1 cellular context compared by ENCODE assay signal in the genomic region with DNA sequence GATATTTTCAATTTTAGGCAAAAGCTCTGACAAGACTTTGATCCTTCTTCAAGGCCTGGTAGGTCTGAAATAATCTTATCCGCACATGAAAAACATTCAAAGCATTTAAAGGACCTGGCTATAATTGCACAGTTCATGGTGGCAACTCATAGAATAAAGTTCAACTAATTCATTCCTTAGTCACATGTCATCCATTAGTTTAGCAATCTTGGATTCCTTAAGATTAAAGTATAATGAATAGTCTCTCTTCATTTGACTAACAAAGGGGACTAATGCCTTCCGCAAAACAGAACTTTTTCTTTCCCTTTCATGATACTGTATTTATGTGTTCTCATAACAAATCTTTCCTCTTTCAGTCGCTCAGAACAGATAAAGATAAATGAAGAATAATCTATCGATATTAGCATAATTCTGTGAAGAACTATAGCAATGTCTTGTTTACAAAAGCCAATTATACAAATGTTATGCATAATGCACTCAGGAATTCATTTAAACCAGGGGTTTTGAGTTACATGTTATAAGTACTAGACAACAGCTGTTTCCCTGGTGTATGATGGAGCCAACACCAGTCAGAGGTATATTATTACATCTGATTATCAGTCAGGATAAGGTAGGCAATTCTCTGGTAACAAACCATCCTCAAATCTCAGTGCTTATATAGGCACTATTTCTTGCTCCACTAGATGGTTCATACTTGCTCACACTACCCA.
TF ChIP-seq lines count a peak whose summit lies in the region.

No MANE protein-coding gene starts in this region.

TF ChIP-seq in A549, 52 proteins besides CTCF, POLR2A, EP300 and RAD21 (continued from another document):
- TF ChIP-seq, protein P1, sequence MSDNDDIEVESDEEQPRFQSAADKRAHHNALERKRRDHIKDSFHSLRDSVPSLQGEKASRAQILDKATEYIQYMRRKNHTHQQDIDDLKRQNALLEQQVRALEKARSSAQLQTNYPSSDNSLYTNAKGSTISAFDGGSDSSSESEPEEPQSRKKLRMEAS (IDR thresholded peaks at IDR 0.05) = no peak
- TF ChIP-seq, protein P2, sequence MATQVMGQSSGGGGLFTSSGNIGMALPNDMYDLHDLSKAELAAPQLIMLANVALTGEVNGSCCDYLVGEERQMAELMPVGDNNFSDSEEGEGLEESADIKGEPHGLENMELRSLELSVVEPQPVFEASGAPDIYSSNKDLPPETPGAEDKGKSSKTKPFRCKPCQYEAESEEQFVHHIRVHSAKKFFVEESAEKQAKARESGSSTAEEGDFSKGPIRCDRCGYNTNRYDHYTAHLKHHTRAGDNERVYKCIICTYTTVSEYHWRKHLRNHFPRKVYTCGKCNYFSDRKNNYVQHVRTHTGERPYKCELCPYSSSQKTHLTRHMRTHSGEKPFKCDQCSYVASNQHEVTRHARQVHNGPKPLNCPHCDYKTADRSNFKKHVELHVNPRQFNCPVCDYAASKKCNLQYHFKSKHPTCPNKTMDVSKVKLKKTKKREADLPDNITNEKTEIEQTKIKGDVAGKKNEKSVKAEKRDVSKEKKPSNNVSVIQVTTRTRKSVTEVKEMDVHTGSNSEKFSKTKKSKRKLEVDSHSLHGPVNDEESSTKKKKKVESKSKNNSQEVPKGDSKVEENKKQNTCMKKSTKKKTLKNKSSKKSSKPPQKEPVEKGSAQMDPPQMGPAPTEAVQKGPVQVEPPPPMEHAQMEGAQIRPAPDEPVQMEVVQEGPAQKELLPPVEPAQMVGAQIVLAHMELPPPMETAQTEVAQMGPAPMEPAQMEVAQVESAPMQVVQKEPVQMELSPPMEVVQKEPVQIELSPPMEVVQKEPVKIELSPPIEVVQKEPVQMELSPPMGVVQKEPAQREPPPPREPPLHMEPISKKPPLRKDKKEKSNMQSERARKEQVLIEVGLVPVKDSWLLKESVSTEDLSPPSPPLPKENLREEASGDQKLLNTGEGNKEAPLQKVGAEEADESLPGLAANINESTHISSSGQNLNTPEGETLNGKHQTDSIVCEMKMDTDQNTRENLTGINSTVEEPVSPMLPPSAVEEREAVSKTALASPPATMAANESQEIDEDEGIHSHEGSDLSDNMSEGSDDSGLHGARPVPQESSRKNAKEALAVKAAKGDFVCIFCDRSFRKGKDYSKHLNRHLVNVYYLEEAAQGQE (IDR thresholded peaks at IDR 0.05) = no peak
- TF ChIP-seq ZNF302 (CRISPR knock-in tag; IDR thresholded peaks at IDR 0.05) = no peak
- no peak for TF ChIP-seq JUN (IDR thresholded peaks at IDR 0.05)
- TF ChIP-seq GATA3 (IDR thresholded peaks at IDR 0.05; ENCODE audit: borderline replicate concordance) = no peak
- TF ChIP-seq NFE2L2 (conservative IDR thresholded peaks at IDR 0.05; ENCODE audit: low read length) = no peak
- TF ChIP-seq FOSL2 (IDR thresholded peaks at IDR 0.05) = no peak
- TF ChIP-seq FOSL2 (CRISPR knock-in tag; IDR thresholded peaks at IDR 0.05) = no peak
- no peak for TF ChIP-seq RNF2 (IDR thresholded peaks at IDR 0.05; ENCODE audit: borderline replicate concordance, low read depth)
- TF ChIP-seq, protein P3, sequence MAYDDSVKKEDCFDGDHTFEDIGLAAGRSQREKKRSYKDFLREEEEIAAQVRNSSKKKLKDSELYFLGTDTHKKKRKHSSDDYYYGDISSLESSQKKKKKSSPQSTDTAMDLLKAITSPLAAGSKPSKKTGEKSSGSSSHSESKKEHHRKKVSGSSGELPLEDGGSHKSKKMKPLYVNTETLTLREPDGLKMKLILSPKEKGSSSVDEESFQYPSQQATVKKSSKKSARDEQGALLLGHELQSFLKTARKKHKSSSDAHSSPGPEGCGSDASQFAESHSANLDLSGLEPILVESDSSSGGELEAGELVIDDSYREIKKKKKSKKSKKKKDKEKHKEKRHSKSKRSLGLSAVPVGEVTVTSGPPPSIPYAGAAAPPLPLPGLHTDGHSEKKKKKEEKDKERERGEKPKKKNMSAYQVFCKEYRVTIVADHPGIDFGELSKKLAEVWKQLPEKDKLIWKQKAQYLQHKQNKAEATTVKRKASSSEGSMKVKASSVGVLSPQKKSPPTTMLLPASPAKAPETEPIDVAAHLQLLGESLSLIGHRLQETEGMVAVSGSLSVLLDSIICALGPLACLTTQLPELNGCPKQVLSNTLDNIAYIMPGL (CRISPR knock-in tag; IDR thresholded peaks at IDR 0.05; ENCODE audit: borderline replicate concordance) = no peak
- TF ChIP-seq EHF (CRISPR knock-in tag; IDR thresholded peaks at IDR 0.05) = no peak
- no peak for TF ChIP-seq ELK1 (IDR thresholded peaks at IDR 0.05; ENCODE audit: low read depth, low read length)
